9 cellular contexts compared by ENCODE assay signal in genomic region chr17:48814504-48814903, GRCh38. TPM values are rescaled to one million over a fixed set of nuclear protein-coding genes. Genes with fewer than 3 reads are reported as not detected.
DNase-seq lines count a peak whose midpoint lies in the region; ATAC-seq and TF ChIP-seq lines count a peak whose summit lies in the region.
"Had no signal": no experiment of that assay in that cellular context is flagged by ENCODE, and none has a peak within 500 bp of the region (broad histone marks: within the 10 kb centered on the region; RNA-seq: fewer than 3 reads in every experiment).

No MANE protein-coding gene starts in this region.

- H3K4me3 Mint-ChIP-seq in naive B cell, result peak overlapping the region in 1 of 8 donors; percentile 29
- H3K4me3 Mint-ChIP-seq: dendritic cell treated with granulocyte-macrophage colony-stimulating factor and Interleukin-4, amounts not matched to agents 40 ng/mL and 50 ng/mL, for 4 days had no signal

- TF ChIP-seq CTCF in thyroid gland (IDR thresholded peaks at IDR 0.05), result peak; percentile 37 to 79 (median 58)

- intact Hi-C loops in thyroid gland (cut with DNase I), result loop anchor here (5.0 kb wide), 1 partner anchor 223 kb away; no protein-coding TSS in a partner anchor
- intact Hi-C loops in posterior vena cava (cut with DNase I), result no loop called here

- peaks cover 15 to 36% (median 32%) of the 10 kb centered on the region in 3 donors for H3K27me3 Mint-ChIP-seq in naive B cell

- H3K27me3 ChIP-seq in effector memory CD4-positive, alpha-beta T cell (replicated peaks; ENCODE audit: control insufficient read depth, insufficient read depth, low read length, poor library complexity, severe bottlenecking), result peaks cover under 1% of the 10 kb centered on the region
- no peaks in the 10 kb centered on the region for H3K27me3 ChIP-seq in thyroid gland

- no peaks in the 10 kb centered on the region for H3K9me3 ChIP-seq in effector memory CD4-positive, alpha-beta T cell (ENCODE audit: control insufficient read depth, low read length)
- H3K9me3 ChIP-seq in thyroid gland, result no peaks in the 10 kb centered on the region

- DNase-seq in DMS153 treated with DMSO at 0.1 percent for 48 hours (lab: John Stamatoyannopoulos, UW; ENCODE audit: unreplicated experiment), result peak; percentile 18
- no peak for DNase-seq in DMS153 (lab: John Stamatoyannopoulos, UW)
- DNase-seq in MV-4-11 (lab: John Stamatoyannopoulos, UW), result peak; percentile 16
- DNase-seq in activated CD4-positive, alpha-beta T cell treated with anti-CD3 and anti-CD28 coated beads for 48 hours, result peak; percentile 70
- DNase-seq in effector memory CD4-positive, alpha-beta T cell, result peak; percentile 31 to 53 (median 34)
- DNase-seq in naive B cell, result peak; percentile 52
- DNase-seq in thyroid gland, result peak; percentile 52
- no peak for DNase-seq in posterior vena cava (ENCODE audit: low spot score)

- peak; percentile 24 to 33 for ATAC-seq in naive B cell (ENCODE audit: low read depth in 2 of 2)

- 3 to 18% methylated on average over 7 of the region's 7 CpGs for WGBS in thyroid gland, 2 donors

- H3K4me1 ChIP-seq in effector memory CD4-positive, alpha-beta T cell (ENCODE audit: control insufficient read depth, insufficient read depth, low read length, poor library complexity, severe bottlenecking), result peaks cover 16% of the 10 kb centered on the region
- H3K4me1 ChIP-seq in thyroid gland, result peaks cover 0 to 12% of the 10 kb centered on the region in 2 donors

- peaks cover 11 to 27% (median 27%) of the 10 kb centered on the region in 3 donors for H3K4me1 Mint-ChIP-seq in naive B cell

- no peak for TF ChIP-seq POLR2A in thyroid gland (IDR thresholded peaks at IDR 0.05)

- no peak overlapping the region for H3K27ac Mint-ChIP-seq in naive B cell
- H3K27ac Mint-ChIP-seq: dendritic cell treated with granulocyte-macrophage colony-stimulating factor and Interleukin-4, amounts not matched to agents 40 ng/mL and 50 ng/mL, for 4 days had no signal

- H3K27ac ChIP-seq in effector memory CD4-positive, alpha-beta T cell (ENCODE audit: insufficient read depth, low read length, poor library complexity, severe bottlenecking), result no peak overlapping the region
- H3K27ac ChIP-seq in thyroid gland, result no peak overlapping the region

- H3K36me3 Mint-ChIP-seq in naive B cell, result no peaks in the 10 kb centered on the region

- no peaks in the 10 kb centered on the region for H3K36me3 ChIP-seq in effector memory CD4-positive, alpha-beta T cell (ENCODE audit: control insufficient read depth, insufficient read depth, low read length)
- H3K36me3 ChIP-seq in thyroid gland, result no peaks in the 10 kb centered on the region

- no peaks in the 10 kb centered on the region for H3K9me3 Mint-ChIP-seq in naive B cell
- H3K9me3 Mint-ChIP-seq: dendritic cell treated with granulocyte-macrophage colony-stimulating factor and Interleukin-4, amounts not matched to agents 40 ng/mL and 50 ng/mL, for 4 days had no signal

- no peak overlapping the region for H3K4me3 ChIP-seq in effector memory CD4-positive, alpha-beta T cell (ENCODE audit: insufficient read depth, low read depth, low read length, poor library complexity, severe bottlenecking)
- H3K4me3 ChIP-seq in thyroid gland (replicated peaks in 1 of 3), result no peak overlapping the region

RNA-seq across cellular contexts. Expression of gene TTLL6, which starts 2.5 kb away (rescaled TPM):
- not detected for polyA plus RNA-seq in naive B cell (ENCODE audit: low read depth in 6 of 6)
- total RNA-seq in thyroid gland, result 1 to 10 TPM in 2 of 4 donors, under 1 TPM in 2; 0.34 to 1.2 (median 0.89) TPM
- under 1 TPM in 1 of 2 donors, not detected in 1; 0.46 TPM for total RNA-seq in posterior vena cava

RNA-seq across cellular contexts. Expression of gene CALCOCO2, which starts 16.3 kb away (rescaled TPM):
- polyA plus RNA-seq in naive B cell (ENCODE audit: low read depth in 6 of 6), result 100 to 1,000 TPM; 147 to 228 (median 187) TPM
- 100 to 1,000 TPM; 111 to 163 (median 139) TPM for total RNA-seq in thyroid gland
- 100 to 1,000 TPM; 146 to 181 TPM for total RNA-seq in posterior vena cava

Comparison
In these comparisons a context has a peak if more than half of its experiments do, and no peak if none do; other contexts are left out.
1. DNase-seq: peak in DMS153 treated with DMSO at 0.1 percent for 48 hours (single experiment), MV-4-11 (single experiment), activated CD4-positive, alpha-beta T cell treated with anti-CD3 and anti-CD28 coated beads for 48 hours (single experiment), effector memory CD4-positive, alpha-beta T cell (3 of 3), naive B cell (single experiment) and thyroid gland (2 of 2); none in DMS153 (single experiment) and posterior vena cava (single experiment).